18 cellular contexts compared by ENCODE assay signal in genomic region chr18:3040183-3040582, GRCh38. TPM values are rescaled to one million over a fixed set of nuclear protein-coding genes. Genes with fewer than 3 reads are reported as not detected.
DNase-seq lines count a peak whose midpoint lies in the region; ATAC-seq and TF ChIP-seq lines count a peak whose summit lies in the region.
"Had no signal": no experiment of that assay in that cellular context is flagged by ENCODE, and none has a peak within 500 bp of the region (broad histone marks: within the 10 kb centered on the region; RNA-seq: fewer than 3 reads in every experiment).

No MANE protein-coding gene starts in this region.

- DNase-seq in activated CD4-positive, alpha-beta T cell treated with anti-CD3 and anti-CD28 coated beads, Interleukin-2, amount 10 ng/mL, durations not matched to agents 24 days and 14 days, result no peak
- no peak for DNase-seq in activated CD4-positive, alpha-beta T cell treated with anti-CD3 and anti-CD28 coated beads, Interleukin-2, amount 50 U/mL, for 4 hours
- DNase-seq in activated naive CD4-positive, alpha-beta T cell treated with anti-CD3 and anti-CD28 coated beads, Interleukin-2, amount 50 U/mL, for 72 hours (ENCODE audit: low spot score in 2 of 2), result no peak
- no peak for DNase-seq in activated naive CD4-positive, alpha-beta T cell treated with anti-CD3 and anti-CD28 coated beads for 36 hours
- DNase-seq in renal cortical epithelial cell (ENCODE audit: low read depth) (peak; percentile 69), GM19240 (ENCODE audit: insufficient read length, low spot score) (no peak), natural killer cell (no peak)
- DNase-seq: Karpas-422, NCI-H1092, NCI-H1417 treated with DMSO at 0.1 percent for 48 hours, NCI-H1694 treated with DMSO at 0.1 percent for 48 hours, NCI-H2081 treated with DMSO at 0.1 percent for 48 hours, NCI-H2171, NCI-H226, NCI-H510A, NCI-H69, Right ventricle myocardium superior, RPMI8226 had no signal

- no peak for TF ChIP-seq CTCF in natural killer cell (IDR thresholded peaks at IDR 0.05)

- peaks cover 29% of the 10 kb centered on the region for H3K4me1 Mint-ChIP-seq in activated CD4-positive, alpha-beta T cell treated with anti-CD3 and anti-CD28 coated beads, Interleukin-2, amount 10 ng/mL, durations not matched to agents 24 days and 14 days
- H3K4me1 Mint-ChIP-seq in activated naive CD4-positive, alpha-beta T cell treated with anti-CD3 and anti-CD28 coated beads for 36 hours (ENCODE audit: low read depth), result peaks cover 23% of the 10 kb centered on the region
- H3K4me1 Mint-ChIP-seq in natural killer cell, result peaks cover 6 to 9% of the 10 kb centered on the region in 2 donors

- H3K36me3 Mint-ChIP-seq in activated CD4-positive, alpha-beta T cell treated with anti-CD3 and anti-CD28 coated beads, Interleukin-2, amount 10 ng/mL, durations not matched to agents 24 days and 14 days (ENCODE audit: low read depth), result no peaks in the 10 kb centered on the region
- H3K36me3 Mint-ChIP-seq in activated naive CD4-positive, alpha-beta T cell treated with anti-CD3 and anti-CD28 coated beads, Interleukin-2, amount 50 U/mL, for 72 hours, result no peaks in the 10 kb centered on the region
- H3K36me3 Mint-ChIP-seq in activated naive CD4-positive, alpha-beta T cell treated with anti-CD3 and anti-CD28 coated beads for 36 hours (ENCODE audit: low read depth), result no peaks in the 10 kb centered on the region
- H3K36me3 Mint-ChIP-seq in natural killer cell, result no peaks in the 10 kb centered on the region

- peak; percentile 63 to 87 for ATAC-seq in activated naive CD4-positive, alpha-beta T cell treated with anti-CD3 and anti-CD28 coated beads, Interleukin-2, amount 50 U/mL, for 72 hours
- ATAC-seq in natural killer cell, result no peak

- no peaks in the 10 kb centered on the region for H3K27me3 Mint-ChIP-seq in activated CD4-positive, alpha-beta T cell treated with anti-CD3 and anti-CD28 coated beads, Interleukin-2, amount 10 ng/mL, durations not matched to agents 24 days and 14 days
- no peaks in the 10 kb centered on the region for H3K27me3 Mint-ChIP-seq in activated naive CD4-positive, alpha-beta T cell treated with anti-CD3 and anti-CD28 coated beads for 36 hours (ENCODE audit: low read depth)
- no peaks in the 10 kb centered on the region for H3K27me3 Mint-ChIP-seq in natural killer cell (ENCODE audit: low read depth in 2 of 2)

- no peak overlapping the region for H3K4me3 Mint-ChIP-seq in activated CD4-positive, alpha-beta T cell treated with anti-CD3 and anti-CD28 coated beads, Interleukin-2, amount 10 ng/mL, durations not matched to agents 24 days and 14 days
- H3K4me3 Mint-ChIP-seq in activated naive CD4-positive, alpha-beta T cell treated with anti-CD3 and anti-CD28 coated beads for 36 hours, result no peak overlapping the region
- no peak overlapping the region for H3K4me3 Mint-ChIP-seq in natural killer cell

- peak overlapping the region; percentile 56 for H3K27ac Mint-ChIP-seq in activated CD4-positive, alpha-beta T cell treated with anti-CD3 and anti-CD28 coated beads, Interleukin-2, amount 10 ng/mL, durations not matched to agents 24 days and 14 days
- peak overlapping the region in 1 of 2 donors; percentile 0 for H3K27ac Mint-ChIP-seq in activated naive CD4-positive, alpha-beta T cell treated with anti-CD3 and anti-CD28 coated beads, Interleukin-2, amount 50 U/mL, for 72 hours
- no peak overlapping the region for H3K27ac Mint-ChIP-seq in activated naive CD4-positive, alpha-beta T cell treated with anti-CD3 and anti-CD28 coated beads for 36 hours
- no peak overlapping the region for H3K27ac Mint-ChIP-seq in natural killer cell

- CTCF ChIA-PET in activated naive CD4-positive, alpha-beta T cell treated with anti-CD3 and anti-CD28 coated beads for 36 hours (lab: Charles Lee), result interaction anchor here (0.5 to 2.3 kb wide), 4 partner anchors 21 to 692 kb away, joined by 3 to 12 read pairs (median 3); no protein-coding TSS in a partner anchor

- intact Hi-C loops in activated CD4-positive, alpha-beta T cell treated with anti-CD3 and anti-CD28 coated beads, Interleukin-2, amount 10 ng/mL, durations not matched to agents 24 days and 14 days (cut with micrococcal nuclease), result loop anchor here (1.0 kb wide), 1 partner anchor 27 kb away; the partner anchor contains the start of gene LPIN2
- intact Hi-C loops in activated naive CD4-positive, alpha-beta T cell treated with anti-CD3 and anti-CD28 coated beads for 36 hours (cut with micrococcal nuclease), result loop anchor here (1.0 kb wide), 2 partner anchors 21 to 42 kb away; no protein-coding TSS in a partner anchor
- intact Hi-C loops in natural killer cell (cut with micrococcal nuclease), result no loop called here

- no peaks in the 10 kb centered on the region for H3K9me3 Mint-ChIP-seq in activated CD4-positive, alpha-beta T cell treated with anti-CD3 and anti-CD28 coated beads, Interleukin-2, amount 10 ng/mL, durations not matched to agents 24 days and 14 days
- no peaks in the 10 kb centered on the region for H3K9me3 Mint-ChIP-seq in activated naive CD4-positive, alpha-beta T cell treated with anti-CD3 and anti-CD28 coated beads, Interleukin-2, amount 50 U/mL, for 72 hours
- H3K9me3 Mint-ChIP-seq in activated naive CD4-positive, alpha-beta T cell treated with anti-CD3 and anti-CD28 coated beads for 36 hours, result no peaks in the 10 kb centered on the region
- H3K9me3 Mint-ChIP-seq in natural killer cell, result no peaks in the 10 kb centered on the region

RNA-seq across cellular contexts. Expression of gene LPIN2, which starts 27.2 kb away (rescaled TPM):
- 111 and 118 TPM in 2 replicates for total RNA-seq in activated CD4-positive, alpha-beta T cell treated with anti-CD3 and anti-CD28 coated beads, Interleukin-2, amount 10 ng/mL, durations not matched to agents 24 days and 14 days
- total RNA-seq in activated naive CD4-positive, alpha-beta T cell treated with anti-CD3 and anti-CD28 coated beads, Interleukin-2, amount 50 U/mL, for 72 hours, result 100 to 1,000 TPM in 1 of 2 donors, 10 to 100 TPM in 1; 66.0 to 113 TPM
- 10 to 100 TPM; 62.4 to 65.7 TPM for total RNA-seq in activated naive CD4-positive, alpha-beta T cell treated with anti-CD3 and anti-CD28 coated beads for 36 hours
- 29.3 and 56.0 TPM in 2 replicates for total RNA-seq in renal cortical epithelial cell
- 10 to 100 TPM; 32.9 to 58.8 (median 57.1) TPM for total RNA-seq in natural killer cell

Comparison
In these comparisons a context has a peak if more than half of its experiments do, and no peak if none do; other contexts are left out.
1. ATAC-seq: peak in activated naive CD4-positive, alpha-beta T cell treated with anti-CD3 and anti-CD28 coated beads, Interleukin-2, amount 50 U/mL, for 72 hours (2 of 2); none in natural killer cell (0 of 3).